In the genomic region with DNA sequence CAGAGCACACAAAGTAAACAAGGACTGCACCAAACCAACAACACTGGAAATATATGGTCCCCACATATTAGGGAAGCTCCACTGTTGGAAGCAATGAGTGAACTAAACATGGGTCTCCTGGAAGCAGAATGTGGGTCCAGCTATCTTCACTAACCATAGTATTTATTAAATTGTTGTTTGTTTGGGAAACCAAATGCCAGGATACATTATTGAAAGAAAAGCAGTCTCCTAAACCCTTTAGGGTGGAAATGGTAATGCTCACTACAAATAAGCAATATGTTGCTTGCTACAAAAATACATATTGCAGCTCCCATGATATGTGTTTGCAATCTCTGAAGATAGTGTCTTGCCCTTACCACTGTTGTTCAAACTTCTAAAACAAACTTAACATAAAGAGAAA, we compare ENCODE assay signal across 26 cellular contexts. TPM values are rescaled to one million over a fixed set of nuclear protein-coding genes. Genes with fewer than 3 reads are reported as not detected.
DNase-seq lines count a peak whose midpoint lies in the region; ATAC-seq and TF ChIP-seq lines count a peak whose summit lies in the region.
"Had no signal": no experiment of that assay in that cellular context is flagged by ENCODE, and none has a peak within 500 bp of the region (broad histone marks: within the 10 kb centered on the region; RNA-seq: fewer than 3 reads in every experiment).

No MANE protein-coding gene starts in this region.

- H3K9me3 ChIP-seq in neural cell (ENCODE audit: low read length) (no peaks in the 10 kb centered on the region), tibial nerve (no peaks in the 10 kb centered on the region), upper lobe of left lung (no peaks in the 10 kb centered on the region)

- peaks cover 0 to 15% (median under 1%) of the 10 kb centered on the region in 4 donors for H3K4me1 ChIP-seq in tibial nerve
- peaks cover 0 to 17% (median 7%) of the 10 kb centered on the region in 4 donors for H3K4me1 ChIP-seq in upper lobe of left lung
- peaks cover 12% of the 10 kb centered on the region for H3K4me1 ChIP-seq in GM23338 (ENCODE audit: insufficient read depth)

- H3K36me3 Mint-ChIP-seq in GM23338 (ENCODE audit: low read depth) = no peaks in the 10 kb centered on the region; the same call in 2 of the 3 replicates

- H3K79me2 ChIP-seq in neural cell (replicated peaks; ENCODE audit: insufficient read depth, low read length) (peaks cover 13% of the 10 kb centered on the region), GM23338 (replicated peaks; ENCODE audit: insufficient read depth) (no peaks in the 10 kb centered on the region)
- H3K79me2 ChIP-seq: hepatocyte had no signal

- H4K20me1 ChIP-seq in neural cell (ENCODE audit: insufficient read depth) (no peaks in the 10 kb centered on the region), GM23338 (replicated peaks; ENCODE audit: insufficient read depth) (no peaks in the 10 kb centered on the region)

- H3K4me3 ChIP-seq in neural cell (ENCODE audit: low read length) (peak overlapping the region; percentile 77), tibial nerve (peak overlapping the region in 2 of 4 donors; percentile 60 to 68), upper lobe of left lung (peak overlapping the region in 1 of 4 donors; percentile 14), GM23338 (no peak overlapping the region)
- H3K4me3 ChIP-seq: cardiac muscle cell, hepatocyte had no signal

- TF ChIP-seq EP300 in neural cell (conservative IDR thresholded peaks at IDR 0.05; ENCODE audit: poor library complexity, severe bottlenecking) (no peak), tibial nerve (IDR thresholded peaks at IDR 0.05) (no peak), upper lobe of left lung (IDR thresholded peaks at IDR 0.05) (no peak)

- no peak overlapping the region for H3K4me3 Mint-ChIP-seq in GM23338
- H3K4me3 Mint-ChIP-seq: memory B cell had no signal

- H3K9me3 Mint-ChIP-seq in GM23338 = no peaks in the 10 kb centered on the region; the same call in 2 of the 3 replicates
- H3K9me3 Mint-ChIP-seq: activated T-helper 2 cell treated with anti-CD3 and anti-CD28 coated beads, Interferon-gamma antibody, Interleukin-2, Interleukin-4, amounts not matched to agents 10 μg/mL and 5 μg/mL and 100 μg/mL, durations not matched to agents 14 hours and 24 hours and 36 hours; memory B cell; nephron had no signal

- TF ChIP-seq POLR2A in tibial nerve (IDR thresholded peaks at IDR 0.05) (no peak), upper lobe of left lung (IDR thresholded peaks at IDR 0.05) (no peak)

- peak overlapping the region; percentile 59 for H3K4me2 ChIP-seq in neural cell (ENCODE audit: low read length)
- no peak overlapping the region for H3K4me2 ChIP-seq in GM23338

- peaks cover 9% of the 10 kb centered on the region for H3K4me1 Mint-ChIP-seq in GM23338

- DNase-seq in DMS79 treated with DMSO at 0.1 percent for 48 hours (lab: John Stamatoyannopoulos, UW) (peak; percentile 60), DMS79 (lab: John Stamatoyannopoulos, UW) (no peak), dedifferentiated amniotic fluid mesenchymal stem cell (ENCODE audit: extremely low spot score) (peak; percentile 13), tibial nerve (ENCODE audit: low spot score in 2 of 2) (no peak), upper lobe of left lung (no peak), NCI-H345 (lab: John Stamatoyannopoulos, UW) (no peak), GM23338 (ENCODE audit: low spot score) (no peak)
- DNase-seq: DMS 273 treated with DMSO at 0.1 percent for 48 hours; effector CD8-positive, alpha-beta T cell; islet precursor cell; Karpas-422; NCI-H1105; NCI-H2171; NCI-H82; stimulated activated naive CD8-positive, alpha-beta T cell treated with anti-CD3 and anti-CD28 coated beads, Interleukin-15, Interleukin-2, amounts not matched to agents 100 U/mL and 50 U/mL, for 24 hours; T-helper 9 cell had no signal

- H3F3A ChIP-seq in neural cell (ENCODE audit: insufficient read depth, low read length, poor library complexity, severe bottlenecking) (peaks cover 2% of the 10 kb centered on the region), GM23338 (replicated peaks; ENCODE audit: low read depth) (peaks cover 4% of the 10 kb centered on the region; the same call in 1 of the 2 replicates)

- TF ChIP-seq CTCF in neural cell (IDR thresholded peaks at IDR 0.05; ENCODE audit: poor library complexity, severe bottlenecking) (no peak), tibial nerve (IDR thresholded peaks at IDR 0.05) (no peak), upper lobe of left lung (IDR thresholded peaks at IDR 0.05) (no peak), GM23338 (conservative IDR thresholded peaks at IDR 0.05; ENCODE audit: low read depth in 2 of 2) (no peak)

- peaks cover 14% of the 10 kb centered on the region for H3K27me3 Mint-ChIP-seq in GM23338 (ENCODE audit: insufficient read depth, low read depth, poor library complexity)

- H3K9me2 ChIP-seq in neural cell (ENCODE audit: insufficient read depth, low read length) (no peaks in the 10 kb centered on the region), GM23338 (ENCODE audit: insufficient read depth) (no peaks in the 10 kb centered on the region)

- ATAC-seq in upper lobe of left lung (ENCODE audit: low FRiP score in 2 of 2) = no peak
- no peak for ATAC-seq in GM23338
- ATAC-seq: activated CD4-positive, CD25-positive, alpha-beta regulatory T cell treated with anti-CD3 and anti-CD28 coated beads, Interleukin-2, amount 50 U/mL, for 24 hours; stimulated activated naive CD8-positive, alpha-beta T cell treated with anti-CD3 and anti-CD28 coated beads, Interleukin-15, Interleukin-2, amounts not matched to agents 100 U/mL and 50 U/mL, for 24 hours had no signal

- H3K27ac ChIP-seq in neural cell (ENCODE audit: low read length) = no peak overlapping the region
- H3K27ac ChIP-seq in tibial nerve = peak overlapping the region in 3 of 4 donors; percentile 85 to 93 (median 90)
- H3K27ac ChIP-seq in upper lobe of left lung = no peak overlapping the region
- H3K27ac ChIP-seq in GM23338 (ENCODE audit: low read depth) = no peak overlapping the region
- H3K27ac ChIP-seq: 22Rv1, C4-2B, cardiac muscle cell, hepatocyte had no signal

- H3K36me3 ChIP-seq in neural cell (ENCODE audit: insufficient read depth, low read length) = no peaks in the 10 kb centered on the region
- no peaks in the 10 kb centered on the region for H3K36me3 ChIP-seq in tibial nerve
- no peaks in the 10 kb centered on the region for H3K36me3 ChIP-seq in upper lobe of left lung
- no peaks in the 10 kb centered on the region for H3K36me3 ChIP-seq in GM23338 (ENCODE audit: insufficient read depth)
- H3K36me3 ChIP-seq: cardiac muscle cell had no signal

- no peak for TF ChIP-seq RAD21 in neural cell (conservative IDR thresholded peaks at IDR 0.05)

- H3K9ac ChIP-seq in neural cell (ENCODE audit: low read length) = no peak overlapping the region

- H3K27me3 ChIP-seq in neural cell (ENCODE audit: insufficient read depth, low read depth, low read length) (no peaks in the 10 kb centered on the region), tibial nerve (no peaks in the 10 kb centered on the region), upper lobe of left lung (no peaks in the 10 kb centered on the region), GM23338 (ENCODE audit: insufficient read depth) (peaks cover 31% of the 10 kb centered on the region)

- no peak overlapping the region for H3K27ac Mint-ChIP-seq in GM23338
- H3K27ac Mint-ChIP-seq: activated T-helper 2 cell treated with anti-CD3 and anti-CD28 coated beads, Interferon-gamma antibody, Interleukin-2, Interleukin-4, amounts not matched to agents 10 μg/mL and 5 μg/mL and 100 μg/mL, durations not matched to agents 14 hours and 24 hours and 36 hours; memory B cell; nephron had no signal

- H2AFZ ChIP-seq in neural cell (ENCODE audit: low read depth, low read length) = no peak overlapping the region
- no peak overlapping the region for H2AFZ ChIP-seq in GM23338
- H2AFZ ChIP-seq: hepatocyte had no signal

TF ChIP-seq in GM23338, 12 proteins besides CTCF, POLR2A, EP300 and RAD21:
- TF ChIP-seq STAT1 (IDR thresholded peaks at IDR 0.05; ENCODE audit: unreplicated experiment) (no peak), EZH2phosphoT487 (IDR thresholded peaks at IDR 0.05; ENCODE audit: unreplicated experiment) (no peak)

RNA-seq across cellular contexts. Expression of gene NEGR1, which starts 2.2 kb away (rescaled TPM):
- 40.6 and 47.4 TPM in 2 replicates for polyA plus RNA-seq in neural cell
- polyA minus RNA-seq in neural cell = 87.9 and 96.8 TPM in 2 replicates
- 10 to 100 TPM; 46.0 to 58.2 (median 52.4) TPM for total RNA-seq in tibial nerve
- total RNA-seq in upper lobe of left lung = 10 to 100 TPM in 2 of 6 donors, 1 to 10 TPM in 4; 3.1 to 14.7 (median 8.9) TPM
- 0.93 and 0.94 TPM in 2 replicates for total RNA-seq in GM23338 (2014; rRNA removed; shearing (Covaris generic))
- 0.57 and 0.66 TPM in 2 replicates for polyA plus RNA-seq in GM23338 (2016; fragmentation: Nextera tagmentation; extraction: Ambion mirVana)
- total RNA-seq: activated T-helper 2 cell treated with anti-CD3 and anti-CD28 coated beads, Interferon-gamma antibody, Interleukin-2, Interleukin-4, amounts not matched to agents 10 μg/mL and 5 μg/mL and 100 μg/mL, durations not matched to agents 14 hours and 24 hours and 36 hours; HT-29 had no signal

Comparison
In these comparisons a context has a peak if more than half of its experiments do, and no peak if none do; other contexts are left out.
1. DNase-seq: peak in DMS79 treated with DMSO at 0.1 percent for 48 hours (single experiment) and dedifferentiated amniotic fluid mesenchymal stem cell (single experiment); none in DMS79 (single experiment), tibial nerve (0 of 2), upper lobe of left lung (0 of 2), NCI-H345 (single experiment) and GM23338 (single experiment).
2. H3K27ac ChIP-seq: peak in tibial nerve (3 of 4); none in neural cell (single experiment), upper lobe of left lung (0 of 4) and GM23338 (single experiment).